In the genomic region with DNA sequence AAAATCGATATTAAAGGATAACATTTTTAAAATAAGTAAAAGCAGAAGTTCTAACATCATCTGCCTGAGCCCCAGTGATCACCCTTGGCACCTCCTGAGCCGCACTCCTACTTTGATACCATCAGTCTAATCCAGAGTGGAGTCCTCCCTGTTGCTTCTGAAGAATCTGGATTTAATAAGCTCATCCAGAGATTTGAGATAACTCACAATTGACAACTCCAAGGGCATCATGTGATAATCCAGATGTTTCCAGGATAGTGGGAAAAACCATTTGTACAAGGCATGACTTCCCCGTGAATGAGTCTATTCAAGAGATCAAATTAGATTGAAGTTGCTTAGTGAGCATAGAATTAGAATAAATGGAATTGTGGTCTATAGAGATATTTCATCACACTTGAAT, we compare ENCODE assay signal across 21 cellular contexts.
DNase-seq lines count a peak whose midpoint lies in the region; ATAC-seq, FAIRE-seq and TF ChIP-seq lines count a peak whose summit lies in the region.
"Had no signal": no experiment of that assay in that cellular context is flagged by ENCODE, and none has a peak within 500 bp of the region (broad histone marks: within the 10 kb centered on the region; RNA-seq: fewer than 3 reads in every experiment).

No MANE protein-coding gene starts in this region.

- no peak overlapping the region for H3K4me3 Mint-ChIP-seq in nephron
- H3K4me3 Mint-ChIP-seq: B cell; CD8-positive, alpha-beta T cell; GM23338 had no signal

- peaks cover 5% of the 10 kb centered on the region for H3K27me3 Mint-ChIP-seq in nephron (ENCODE audit: low read depth)
- H3K27me3 Mint-ChIP-seq: B cell had no signal

- DNase-seq in SK-N-DZ (ENCODE audit: low spot score) (peak; percentile 88), bronchial epithelial cell (ENCODE audit: low read depth) (no peak), SIG-M5 treated with dmso at 0.1 percent for 504 hours (lab: John Stamatoyannopoulos, UW; ENCODE audit: unreplicated experiment) (no peak), DMS153 treated with DMSO at 0.1 percent for 48 hours (lab: John Stamatoyannopoulos, UW; ENCODE audit: unreplicated experiment) (no peak)
- DNase-seq: 8988T; Calu3; CD8-positive, alpha-beta T cell; DMS53; DND-41; EL; HCEC 1CT; IMR-90 had no signal

- peak; percentile 13 for FAIRE-seq in bronchial epithelial cell (lab: Jason Lieb, UNC)
- FAIRE-seq: GM12878, H54, HTR-8/SVneo had no signal

- no peaks in the 10 kb centered on the region for H3K27me3 ChIP-seq in bronchial epithelial cell (ENCODE audit: control insufficient read depth, insufficient read depth, low read length)
- H3K27me3 ChIP-seq: BLaER1 treated with 17β-estradiol and CSF1 and Interleukin-3, amounts not matched to agents 10 nM and 100 nM had no signal

- peaks cover 4% of the 10 kb centered on the region for H3K9me3 Mint-ChIP-seq in nephron
- H3K9me3 Mint-ChIP-seq: CD8-positive, alpha-beta T cell had no signal

- H3K36me3 ChIP-seq in bronchial epithelial cell (ENCODE audit: control insufficient read depth, insufficient read depth, low read length): no peaks in the 10 kb centered on the region
- H3K36me3 ChIP-seq: BLaER1 treated with 17β-estradiol and CSF1 and Interleukin-3, amounts not matched to agents 10 nM and 100 nM had no signal

- no peak overlapping the region for H3K4me3 ChIP-seq in bronchial epithelial cell (ENCODE audit: low read depth, low read length)
- H3K4me3 ChIP-seq: BLaER1 treated with 17β-estradiol and CSF1 and Interleukin-3, amounts not matched to agents 10 nM and 100 nM; GM12878; GM23338 had no signal

- ATAC-seq in GM21723 (IDR thresholded peaks at IDR 0.05; ENCODE audit: unreplicated experiment): no peak
- ATAC-seq in HG02938 (IDR thresholded peaks at IDR 0.05; ENCODE audit: unreplicated experiment): no peak
- ATAC-seq: CD8-positive, alpha-beta T cell; GM12878 had no signal

- H3K36me3 Mint-ChIP-seq in nephron (ENCODE audit: low read depth): no peaks in the 10 kb centered on the region
- H3K36me3 Mint-ChIP-seq: CD8-positive, alpha-beta T cell had no signal

- H3K4me1 Mint-ChIP-seq in nephron: peaks cover 16% of the 10 kb centered on the region
- H3K4me1 Mint-ChIP-seq: B cell had no signal

- peak overlapping the region in 2 of 3 experiments; percentile 14 to 58 for H3K27ac Mint-ChIP-seq in nephron
- H3K27ac Mint-ChIP-seq: B cell; CD8-positive, alpha-beta T cell; GM23338 had no signal

- TF ChIP-seq CTCF in bronchial epithelial cell (IDR thresholded peaks at IDR 0.05; ENCODE audit: insufficient read depth, low read length, severe bottlenecking) (no peak), nephron (IDR thresholded peaks at IDR 0.05; ENCODE audit: unreplicated experiment in 3 of 3) (no peak)
